ENCODE assay signal across 29 cellular contexts in genomic region chr18:22006458-22006857, GRCh38.
"Had no signal": no experiment of that assay in that cellular context is flagged by ENCODE, and none has a peak within 500 bp of the region (broad histone marks: within the 10 kb centered on the region; RNA-seq: fewer than 3 reads in every experiment).

No MANE protein-coding gene starts in this region.

- H3K4me1 ChIP-seq: foreskin keratinocyte, neural progenitor cell, psoas muscle, thyroid gland, vagina had no signal

- H3K4me1 Mint-ChIP-seq: memory B cell; naive B cell; neural progenitor cell; stimulated activated effector memory CD8-positive, alpha-beta T cell treated with anti-CD3 and anti-CD28 coated beads, Interleukin-12 subunit alpha, Interleukin-12 subunit beta, amount 100 ng/mL, for 72 hours had no signal

- H3K27ac ChIP-seq: coronary artery, esophagus muscularis mucosa, foreskin keratinocyte, gastroesophageal sphincter, heart left ventricle, neural progenitor cell, psoas muscle, stomach, thyroid gland, vagina had no signal

- H3K4me3 Mint-ChIP-seq: memory B cell; mesothelial cell of epicardium; naive B cell; natural killer cell treated with Interleukin-12 subunit alpha and Interleukin-12 subunit beta and Interleukin-15 and Interleukin-18, amount 100 ng/mL, for 72 hours; neural progenitor cell; stimulated activated effector memory CD8-positive, alpha-beta T cell treated with anti-CD3 and anti-CD28 coated beads, Interleukin-12 subunit alpha, Interleukin-12 subunit beta, amount 100 ng/mL, for 72 hours had no signal

- DNase-seq: dermis blood vessel endothelial cell; effector memory CD4-positive, alpha-beta T cell; foreskin keratinocyte; heart left ventricle; kidney; mucosa of descending colon; naive B cell; psoas muscle; right cardiac atrium; small intestine; stimulated activated CD4-positive, alpha-beta T cell treated with anti-CD3 and anti-CD28 coated beads, Interleukin-2, amount 100 ng/mL, for 24 hours; stimulated activated CD4-positive, alpha-beta T cell treated with anti-CD3 and anti-CD28 coated beads, Interleukin-4, amount 100 ng/mL, for 24 hours; stimulated activated naive CD4-positive, alpha-beta T cell treated with Interleukin-2 at 50 U/mL for 16 hours; stomach; thyroid gland; trophoblast cell had no signal

- H3K27ac Mint-ChIP-seq: memory B cell; mesothelial cell of epicardium; natural killer cell treated with Interleukin-12 subunit alpha and Interleukin-12 subunit beta and Interleukin-15 and Interleukin-18, amount 100 ng/mL, for 72 hours; neural progenitor cell; stimulated activated effector memory CD8-positive, alpha-beta T cell treated with anti-CD3 and anti-CD28 coated beads, Interleukin-12 subunit alpha, Interleukin-12 subunit beta, amount 100 ng/mL, for 72 hours had no signal

- ATAC-seq: foreskin keratinocyte; gastroesophageal sphincter; heart left ventricle; left lobe of liver; mucosa of descending colon; natural killer cell treated with Interleukin-12 subunit alpha and Interleukin-12 subunit beta and Interleukin-15 and Interleukin-18, amount 100 ng/mL, for 72 hours; psoas muscle; right cardiac atrium; stimulated activated effector memory CD8-positive, alpha-beta T cell treated with anti-CD3 and anti-CD28 coated beads, Interleukin-12 subunit alpha, Interleukin-12 subunit beta, amount 100 ng/mL, for 72 hours had no signal

- H3K36me3 Mint-ChIP-seq: memory B cell; mesothelial cell of epicardium; naive B cell; natural killer cell treated with Interleukin-12 subunit alpha and Interleukin-12 subunit beta and Interleukin-15 and Interleukin-18, amount 100 ng/mL, for 72 hours; neural progenitor cell; stimulated activated effector memory CD8-positive, alpha-beta T cell treated with anti-CD3 and anti-CD28 coated beads, Interleukin-12 subunit alpha, Interleukin-12 subunit beta, amount 100 ng/mL, for 72 hours had no signal

- H3K9me3 ChIP-seq: mucosa of descending colon, psoas muscle, stomach, thyroid gland, vagina had no signal

- H3K4me3 ChIP-seq: coronary artery, esophagus muscularis mucosa, gastroesophageal sphincter, heart left ventricle, hepatocyte, lung, mucosa of descending colon, neural progenitor cell, psoas muscle, stomach, thyroid gland, vagina had no signal

- FAIRE-seq: endothelial cell of umbilical vein, kidney, small intestine had no signal

- H3K36me3 ChIP-seq: esophagus muscularis mucosa, gastroesophageal sphincter, heart left ventricle, neural progenitor cell, stomach, thyroid gland, vagina had no signal

- H3K27me3 Mint-ChIP-seq: memory B cell, naive B cell had no signal

- H3K27me3 ChIP-seq: esophagus muscularis mucosa, gastroesophageal sphincter, heart left ventricle, hepatocyte, neural progenitor cell, stomach, thyroid gland, vagina had no signal
